ENCODE assay signal across 8 cellular contexts in genomic region chr11:795638-796564, GRCh38. TPM values are rescaled to one million over a fixed set of nuclear protein-coding genes. Genes with fewer than 3 reads are reported as not detected.
A peak's percentile ranks its signal among the peaks of the same experiment; 100 is the strongest.
DNase-seq lines count a peak whose midpoint lies in the region; ATAC-seq and TF ChIP-seq lines count a peak whose summit lies in the region.

No MANE protein-coding gene starts in this region.

- peak overlapping the region; percentile 98 for H3K4me2 ChIP-seq in PC-3 (ENCODE audit: low read length)

- peaks cover 19% of the 10 kb centered on the region for H3K4me1 ChIP-seq in PC-3 (ENCODE audit: insufficient read depth, low read length)

- DNase-seq in DMS 273 treated with DMSO at 0.1 percent for 48 hours (lab: John Stamatoyannopoulos, UW): peak; percentile 69
- peak; percentile 79 for DNase-seq in PC-3
- DNase-seq in activated T-cell treated with anti-CD3 and anti-CD28 coated beads, Interleukin-2, amount 50 U/mL, for 4 hours: peak; percentile 71
- peak; percentile 77 for DNase-seq in fibroblast of gingiva (ENCODE audit: low read depth)
- no peak for DNase-seq in neural crest cell (ENCODE audit: low read depth, low spot score)
- peak; percentile 58 for DNase-seq in stromal cell of bone marrow (ENCODE audit: low read depth)
- DNase-seq in NCI-H146 treated with DMSO at 0.1 percent for 48 hours (lab: John Stamatoyannopoulos, UW; ENCODE audit: unreplicated experiment): no peak

- H3K36me3 Mint-ChIP-seq in activated T-cell treated with anti-CD3 and anti-CD28 coated beads, Interleukin-2, amount 50 U/mL, for 4 hours (ENCODE audit: insufficient read depth): peaks cover 7% of the 10 kb centered on the region
- H3K36me3 Mint-ChIP-seq in neural crest cell (ENCODE audit: low read depth): no peaks in the 10 kb centered on the region

- no peaks in the 10 kb centered on the region for H3K9me3 ChIP-seq in PC-3 (ENCODE audit: low read length)

- H3K27ac ChIP-seq in PC-3 (ENCODE audit: low read length): peak overlapping the region; percentile 40

- H3K9me3 Mint-ChIP-seq in activated T-cell treated with anti-CD3 and anti-CD28 coated beads, Interleukin-2, amount 50 U/mL, for 4 hours: no peaks in the 10 kb centered on the region
- H3K9me3 Mint-ChIP-seq in neural crest cell: no peaks in the 10 kb centered on the region

- no peak overlapping the region for H3K27ac Mint-ChIP-seq in neural crest cell (ENCODE audit: unreplicated experiment)

- ATAC-seq in HG02981 (IDR thresholded peaks at IDR 0.05; ENCODE audit: unreplicated experiment) (peak; percentile 27), PC-3 (peak; percentile 52)
- ATAC-seq in activated T-cell treated with anti-CD3 and anti-CD28 coated beads, Interleukin-2, amount 50 U/mL, for 4 hours: peak; percentile 68 to 73

- peaks cover 4% of the 10 kb centered on the region for H3F3A ChIP-seq in PC-3 (ENCODE audit: low read length, unreplicated experiment)

- no peaks in the 10 kb centered on the region; the same call in 1 of the 2 replicates for H3K36me3 ChIP-seq in PC-3 (ENCODE audit: low read depth, low read length)

- no peaks in the 10 kb centered on the region for H3K9me2 ChIP-seq in PC-3 (replicated peaks; ENCODE audit: low read length)

- TF ChIP-seq CTCF in PC-3 (conservative IDR thresholded peaks at IDR 0.05; ENCODE audit: low read depth, low read length) (no peak), neural crest cell (conservative IDR thresholded peaks at IDR 0.05) (no peak)

- H3K27me3 Mint-ChIP-seq in activated T-cell treated with anti-CD3 and anti-CD28 coated beads, Interleukin-2, amount 50 U/mL, for 4 hours (ENCODE audit: low read depth): no peaks in the 10 kb centered on the region
- no peaks in the 10 kb centered on the region for H3K27me3 Mint-ChIP-seq in neural crest cell (ENCODE audit: low read depth)

- H3K27me3 ChIP-seq in PC-3 (ENCODE audit: low read length): no peaks in the 10 kb centered on the region

- peaks cover 24% of the 10 kb centered on the region for H3K79me2 ChIP-seq in PC-3 (ENCODE audit: low read length)

- POLR2A ChIA-PET in PC-3 (lab: Charles Lee; ENCODE audit: unreplicated experiment): interaction anchor here (0.6 kb wide), 1 partner anchor 14 kb away, joined by 3 read pairs; the partner anchor contains the start of gene RPLP2

- 0 out of 2 replicates have a peak overlapping the region, but pooled peaks have one; percentile 38 for H2AFZ ChIP-seq in PC-3 (ENCODE audit: low read length)

- no TSS peak for BruUV-seq in PC-3 (replicated peaks; lab: Mats Ljungman, UMichigan)

- peak overlapping the region; percentile 94 for H3K4me3 ChIP-seq in PC-3 (ENCODE audit: low read length)

- CTCF ChIA-PET in PC-3 (lab: Charles Lee): interaction anchor here (0.5 kb wide), 1 partner anchor 29 kb away, joined by 7 read pairs; no protein-coding TSS in a partner anchor

- peak overlapping the region; percentile 67 for H3K9ac ChIP-seq in PC-3 (ENCODE audit: low read length)

- intact Hi-C loops in PC-3 (cut with micrococcal nuclease): loop anchor here (2.0 kb wide), 1 partner anchor 25 kb away; no protein-coding TSS in a partner anchor

- peak overlapping the region; percentile 93 for H3K4me3 Mint-ChIP-seq in activated T-cell treated with anti-CD3 and anti-CD28 coated beads, Interleukin-2, amount 50 U/mL, for 4 hours
- H3K4me3 Mint-ChIP-seq in neural crest cell: peak overlapping the region; percentile 98

- no peaks in the 10 kb centered on the region for H4K20me1 ChIP-seq in PC-3 (ENCODE audit: low read length)

- peaks cover 9% of the 10 kb centered on the region for H3K4me1 Mint-ChIP-seq in activated T-cell treated with anti-CD3 and anti-CD28 coated beads, Interleukin-2, amount 50 U/mL, for 4 hours (ENCODE audit: low read depth)
- peaks cover 15% of the 10 kb centered on the region for H3K4me1 Mint-ChIP-seq in neural crest cell

RNA-seq across cellular contexts. Expression of gene SLC25A22, which starts 2.2 kb away (rescaled TPM):
- total RNA-seq in PC-3 (2014; rRNA removed) (32.7 and 42.3 TPM in 2 replicates), neural crest cell (53.4 and 54.6 TPM in 2 replicates)
- total RNA-seq in activated T-cell treated with anti-CD3 and anti-CD28 coated beads, Interleukin-2, amount 50 U/mL, for 4 hours: 100 to 1,000 TPM; 156 to 166 (median 161) TPM

RNA-seq across cellular contexts. Expression of gene CEND1, which starts 6.0 kb away (rescaled TPM):
- total RNA-seq in PC-3 (2014; rRNA removed) (not detected in 2 replicates), neural crest cell (1.0 and 1.2 TPM in 2 replicates)
- total RNA-seq in activated T-cell treated with anti-CD3 and anti-CD28 coated beads, Interleukin-2, amount 50 U/mL, for 4 hours: 1 to 10 TPM; 1.6 to 1.8 (median 1.7) TPM

RNA-seq across cellular contexts. Expression of gene PIDD1, which starts 9.1 kb away (rescaled TPM):
- total RNA-seq in PC-3 (2014; rRNA removed): 11.7 and 14.9 TPM in 2 replicates
- 10 to 100 TPM; 12.6 to 18.4 (median 17.5) TPM for total RNA-seq in activated T-cell treated with anti-CD3 and anti-CD28 coated beads, Interleukin-2, amount 50 U/mL, for 4 hours
- 30.7 and 37.9 TPM in 2 replicates for total RNA-seq in neural crest cell

RNA-seq across cellular contexts. Expression of gene RPLP2, which starts 13.9 kb away (rescaled TPM):
- 897 and 964 TPM in 2 replicates for total RNA-seq in PC-3 (2014; rRNA removed)
- 1,000 to 10,000 TPM; 3,528 to 3,995 (median 3,711) TPM for total RNA-seq in activated T-cell treated with anti-CD3 and anti-CD28 coated beads, Interleukin-2, amount 50 U/mL, for 4 hours
- total RNA-seq in neural crest cell: 1,810 and 1,830 TPM in 2 replicates

RNA-seq across cellular contexts. Expression of gene GATD1, which starts 18.6 kb away (rescaled TPM):
- 38.9 and 39.7 TPM in 2 replicates for total RNA-seq in PC-3 (2014; rRNA removed)
- 10 to 100 TPM; 48.3 to 49.8 (median 49.7) TPM for total RNA-seq in activated T-cell treated with anti-CD3 and anti-CD28 coated beads, Interleukin-2, amount 50 U/mL, for 4 hours
- total RNA-seq in neural crest cell: 93.6 and 94.9 TPM in 2 replicates

Comparison
In these comparisons a context has a peak if more than half of its experiments do, and no peak if none do; other contexts are left out.
1. DNase-seq: peak in DMS 273 treated with DMSO at 0.1 percent for 48 hours (single experiment), PC-3 (single experiment), activated T-cell treated with anti-CD3 and anti-CD28 coated beads, Interleukin-2, amount 50 U/mL, for 4 hours (single experiment), fibroblast of gingiva (single experiment) and stromal cell of bone marrow (single experiment); none in neural crest cell (single experiment) and NCI-H146 treated with DMSO at 0.1 percent for 48 hours (single experiment).
2. Peak in every context shown above with its lines, with median percentiles within 50 percentile points of each other: ATAC-seq.